8 cellular contexts compared by ENCODE assay signal in genomic region chr10:11208908-11209809, GRCh38.
DNase-seq lines count a peak whose midpoint lies in the region; ATAC-seq and TF ChIP-seq lines count a peak whose summit lies in the region.

No MANE protein-coding gene starts in this region.

- H3K36me3 ChIP-seq in GM06990 (ENCODE audit: control insufficient read depth, insufficient read depth, low read length), result peaks cover 10% of the 10 kb centered on the region

- no peaks in the 10 kb centered on the region for H3K27me3 ChIP-seq in GM06990 (replicated peaks; ENCODE audit: control insufficient read depth, insufficient read depth, low read length)

- ATAC-seq in GM19397 (IDR thresholded peaks at IDR 0.05; ENCODE audit: unreplicated experiment), result peak; percentile 60
- ATAC-seq in HG03159 (IDR thresholded peaks at IDR 0.05; ENCODE audit: unreplicated experiment), result peak; percentile 60

- DNase-seq in GM06990 (ENCODE audit: extremely low read depth, insufficient read length) (peak; percentile 51), retina (no peak), NCI-H1436 treated with DMSO at 0.1 percent for 48 hours (lab: John Stamatoyannopoulos, UW) (no peak), NCI-H82 (lab: John Stamatoyannopoulos, UW) (no peak), kidney glomerular epithelial cell (lab: John Stamatoyannopoulos, UW) (no peak)
- DNase-seq in central memory CD4-positive, alpha-beta T cell, result peak; percentile 27

- H3K4me3 ChIP-seq in GM06990 (replicated peaks; ENCODE audit: low read depth, low read length), result peak overlapping the region; percentile 29

- no peak for TF ChIP-seq CTCF in GM06990 (IDR thresholded peaks at IDR 0.05; ENCODE audit: insufficient read depth, low read length, poor library complexity, severe bottlenecking)

Comparison
In these comparisons a context has a peak if more than half of its experiments do, and no peak if none do; other contexts are left out.
1. DNase-seq: peak in GM06990 (single experiment) and central memory CD4-positive, alpha-beta T cell (single experiment); none in retina (single experiment), NCI-H1436 treated with DMSO at 0.1 percent for 48 hours (single experiment), NCI-H82 (single experiment) and kidney glomerular epithelial cell (single experiment).